2 cellular contexts compared by ENCODE assay signal in the genomic region with DNA sequence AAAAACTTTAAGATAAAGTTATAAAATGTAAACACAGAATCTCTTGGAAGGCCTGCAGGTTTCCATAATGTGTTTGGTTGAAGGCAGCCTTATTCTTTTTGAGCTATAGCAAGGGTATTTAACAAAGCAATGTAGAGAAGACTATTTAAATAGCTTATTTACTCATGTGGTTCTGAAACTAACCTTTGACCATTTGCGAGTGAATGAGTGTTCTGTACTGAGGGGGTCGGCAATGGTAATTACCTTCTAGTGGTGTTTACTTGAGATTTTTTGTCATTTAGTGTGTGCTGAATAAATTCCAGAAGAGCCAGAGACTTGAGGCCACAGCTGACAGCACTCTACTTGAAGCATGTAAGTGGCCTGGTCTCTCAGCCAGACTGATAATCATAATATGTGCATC.
DNase-seq lines count a peak whose midpoint lies in the region; ATAC-seq, FAIRE-seq and TF ChIP-seq lines count a peak whose summit lies in the region.
"Not testable (repeated sequence)": the region's sequence is repeated elsewhere in the genome, so short reads cannot be mapped to it uniquely, and the experiment has no call there.

No MANE protein-coding gene starts in this region.

- H3K79me2 ChIP-seq in HepG2 (ENCODE audit: insufficient read depth, low read length): not testable (repeated sequence)

- not testable (repeated sequence) for TF ChIP-seq RAD21 in HepG2 (CRISPR knock-in tag; IDR thresholded peaks at IDR 0.05)

- DNase-seq in left ventricle myocardium superior; HepG2 (ENCODE audit: low spot score): not testable (repeated sequence)

- H3K4me2 ChIP-seq in HepG2 (ENCODE audit: low read depth, low read length): not testable (repeated sequence)

- H3K4me1 ChIP-seq in HepG2 (ENCODE audit: insufficient read depth, low read length): not testable (repeated sequence)

- BruUV-seq in HepG2 (replicated peaks; lab: Mats Ljungman, UMichigan): not testable (repeated sequence)

- POLR2A ChIA-PET in HepG2 (lab: Yijun Ruan, JAX): not testable (repeated sequence)

- not testable (repeated sequence) for TF ChIP-seq POLR2A in HepG2 (IDR thresholded peaks at IDR 0.05; ENCODE audit: insufficient read depth in 1 of 2, low read depth in 2 of 2, low read length in 2 of 2)

- TF ChIP-seq EP300 in HepG2 (IDR thresholded peaks at IDR 0.05; ENCODE audit: low read depth in 2 of 2, low read length in 2 of 2); HepG2 (CRISPR knock-in tag; IDR thresholded peaks at IDR 0.05; ENCODE audit: borderline replicate concordance): not testable (repeated sequence)

- FAIRE-seq in HepG2 (lab: Jason Lieb, UNC): not testable (repeated sequence)

- intact Hi-C loops in left ventricle myocardium superior (cut with micrococcal nuclease); HepG2 (cut with micrococcal nuclease; ENCODE audit: unreplicated experiment): not testable (repeated sequence)

- TF ChIP-seq CTCF in HepG2 (CRISPR knock-in tag; IDR thresholded peaks at IDR 0.05): not testable (repeated sequence)

- in situ Hi-C loops in HepG2 (cut with HindIII; ENCODE audit: extremely low pct_ligation_motif_present, low pct_unique_long_range_greater_than_20kb): not testable (repeated sequence)

- not testable (repeated sequence) for H3K9ac ChIP-seq in HepG2 (ENCODE audit: insufficient read depth, low read depth, low read length)

- H3K27ac ChIP-seq in HepG2 (ENCODE audit: extremely low read length, insufficient read depth, low read length): not testable (repeated sequence)

- ATAC-seq in left ventricle myocardium superior (peak; percentile 26), HepG2 (peak; percentile 82)

- H3K36me3 ChIP-seq in HepG2 (replicated peaks in 1 of 2; ENCODE audit: control insufficient read depth in 1 of 2, insufficient read depth in 2 of 2, low read length in 2 of 2): not testable (repeated sequence)

- CTCF ChIA-PET in HepG2 (lab: Yijun Ruan, JAX; ENCODE audit: low intra/inter-chr PET ratio, low total read pairs): not testable (repeated sequence)

- not testable (repeated sequence) for H3K27me3 ChIP-seq in HepG2 (ENCODE audit: control insufficient read depth in 1 of 2, insufficient read depth in 2 of 2, low read length in 2 of 2)

- H4K20me1 ChIP-seq in HepG2 (ENCODE audit: insufficient read depth, low read length): not testable (repeated sequence)

- H3K4me3 ChIP-seq in HepG2 (replicated peaks in 1 of 3; ENCODE audit: insufficient read depth in 1 of 3, low read depth in 2 of 3, low read length in 3 of 3): not testable (repeated sequence)

- H2AFZ ChIP-seq in HepG2 (ENCODE audit: low read length): not testable (repeated sequence)

- whole genome bisulfite sequencing in HepG2 (ENCODE audit: low lambda C conversion rate): no CpG with 5 or more reads among the region's 2 CpGs

- H3K9me3 ChIP-seq in HepG2 (ENCODE audit: low read length): not testable (repeated sequence)
